ENCODE assay signal across 9 cellular contexts in the genomic region with DNA sequence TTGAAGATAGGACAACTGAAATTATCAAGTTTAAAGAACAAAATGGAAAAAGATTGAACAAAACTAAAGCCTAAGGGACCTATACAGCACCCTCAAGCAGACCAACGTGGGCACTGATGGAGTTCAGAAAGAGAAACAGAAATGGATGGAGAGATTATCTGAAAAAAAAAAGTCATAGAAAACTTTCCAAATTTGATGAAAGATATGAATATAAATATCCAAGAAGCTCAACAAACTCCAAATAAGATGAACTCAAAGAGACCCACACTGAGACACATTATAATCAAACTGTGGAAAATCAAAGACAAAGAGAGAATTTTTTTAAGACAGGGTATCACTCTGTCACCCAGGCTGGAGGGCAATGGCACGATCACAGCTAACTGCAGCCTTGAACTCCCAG.
"Had no signal": no experiment of that assay in that cellular context is flagged by ENCODE, and none has a peak within 500 bp of the region (broad histone marks: within the 10 kb centered on the region; RNA-seq: fewer than 3 reads in every experiment).

No MANE protein-coding gene starts in this region.

- H3K27ac ChIP-seq: VCaP, WERI-Rb-1 had no signal

- ATAC-seq: activated CD4-positive, alpha-beta T cell treated with anti-CD3 and anti-CD28 coated beads for 36 hours; activated CD4-positive, CD25-positive, alpha-beta regulatory T cell treated with anti-CD3 and anti-CD28 coated beads, Interleukin-2, amount 50 U/mL, for 24 hours; activated CD8-positive, alpha-beta memory T cell treated with anti-CD3 and anti-CD28 coated beads, Interleukin-2, amount 10 ng/mL, durations not matched to agents 7 days and 5 days; activated CD8-positive, alpha-beta T cell treated with anti-CD3 and anti-CD28 coated beads for 36 hours; activated CD8-positive, alpha-beta T cell treated with anti-CD3 and anti-CD28 coated beads, Interleukin-2, amount 10 ng/mL, durations not matched to agents 7 days and 5 days; T-helper 17 cell; WTC11 had no signal

- H3K36me3 ChIP-seq: WERI-Rb-1 had no signal
